1 cellular context compared by ENCODE assay signal in the genomic region with DNA sequence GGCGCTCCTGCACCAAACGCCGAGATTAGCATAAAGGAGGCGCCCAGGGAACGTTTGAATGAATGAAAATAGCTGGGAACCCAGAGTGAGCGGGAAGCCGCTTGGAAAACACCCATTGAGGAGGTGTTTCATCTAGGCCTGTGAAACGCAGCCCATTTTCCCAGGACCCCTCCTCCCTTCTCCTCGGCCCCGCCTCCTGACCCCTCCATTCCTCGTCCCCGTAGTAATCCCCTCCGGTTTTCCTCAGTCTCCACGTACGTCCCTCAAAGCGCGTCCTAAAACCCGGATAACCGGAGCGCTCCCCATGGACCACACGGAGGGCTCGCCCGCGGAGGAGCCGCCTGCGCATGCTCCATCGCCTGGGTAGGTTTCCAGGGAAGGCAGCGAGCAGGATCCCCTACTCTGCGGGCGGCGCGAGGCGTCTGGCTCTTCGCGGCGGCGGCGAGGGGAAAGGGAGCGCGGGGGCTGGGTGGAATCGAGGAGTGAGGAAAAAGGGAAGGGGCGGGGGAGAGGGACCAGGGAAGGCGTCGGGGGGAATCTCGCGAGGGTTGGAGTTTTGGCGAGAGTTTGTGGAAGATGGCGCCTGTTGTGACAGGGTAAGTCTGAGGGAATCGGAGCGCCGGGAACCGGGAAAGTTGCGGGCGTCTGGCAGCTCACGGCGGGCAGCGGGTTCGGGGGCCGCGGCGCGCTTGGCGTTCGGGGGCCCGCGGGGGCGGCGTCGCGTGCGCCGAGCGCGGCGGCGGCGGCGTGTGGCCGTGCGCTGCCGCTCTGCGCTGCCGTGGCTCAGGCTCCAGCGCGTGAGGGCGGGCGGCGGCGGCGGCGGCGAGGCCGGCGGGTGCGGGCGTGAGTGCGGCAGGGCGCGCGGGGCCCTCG.
TF ChIP-seq lines count a peak whose summit lies in the region.

A gene (plus strand): TSS at position 562 of the 873 bp plus-strand sequence. CDS start 15 bp downstream, at position 577.

TF ChIP-seq in HepG2, 621 proteins besides CTCF, POLR2A, EP300 and RAD21 (continued from another document and continues in another):
- TF ChIP-seq RFXAP (CRISPR knock-in tag; IDR thresholded peaks at IDR 0.05; ENCODE audit: borderline replicate concordance), result 0 out of 2 replicates have a peak, but pooled peaks have one; percentile 37
- TF ChIP-seq, protein P1, sequence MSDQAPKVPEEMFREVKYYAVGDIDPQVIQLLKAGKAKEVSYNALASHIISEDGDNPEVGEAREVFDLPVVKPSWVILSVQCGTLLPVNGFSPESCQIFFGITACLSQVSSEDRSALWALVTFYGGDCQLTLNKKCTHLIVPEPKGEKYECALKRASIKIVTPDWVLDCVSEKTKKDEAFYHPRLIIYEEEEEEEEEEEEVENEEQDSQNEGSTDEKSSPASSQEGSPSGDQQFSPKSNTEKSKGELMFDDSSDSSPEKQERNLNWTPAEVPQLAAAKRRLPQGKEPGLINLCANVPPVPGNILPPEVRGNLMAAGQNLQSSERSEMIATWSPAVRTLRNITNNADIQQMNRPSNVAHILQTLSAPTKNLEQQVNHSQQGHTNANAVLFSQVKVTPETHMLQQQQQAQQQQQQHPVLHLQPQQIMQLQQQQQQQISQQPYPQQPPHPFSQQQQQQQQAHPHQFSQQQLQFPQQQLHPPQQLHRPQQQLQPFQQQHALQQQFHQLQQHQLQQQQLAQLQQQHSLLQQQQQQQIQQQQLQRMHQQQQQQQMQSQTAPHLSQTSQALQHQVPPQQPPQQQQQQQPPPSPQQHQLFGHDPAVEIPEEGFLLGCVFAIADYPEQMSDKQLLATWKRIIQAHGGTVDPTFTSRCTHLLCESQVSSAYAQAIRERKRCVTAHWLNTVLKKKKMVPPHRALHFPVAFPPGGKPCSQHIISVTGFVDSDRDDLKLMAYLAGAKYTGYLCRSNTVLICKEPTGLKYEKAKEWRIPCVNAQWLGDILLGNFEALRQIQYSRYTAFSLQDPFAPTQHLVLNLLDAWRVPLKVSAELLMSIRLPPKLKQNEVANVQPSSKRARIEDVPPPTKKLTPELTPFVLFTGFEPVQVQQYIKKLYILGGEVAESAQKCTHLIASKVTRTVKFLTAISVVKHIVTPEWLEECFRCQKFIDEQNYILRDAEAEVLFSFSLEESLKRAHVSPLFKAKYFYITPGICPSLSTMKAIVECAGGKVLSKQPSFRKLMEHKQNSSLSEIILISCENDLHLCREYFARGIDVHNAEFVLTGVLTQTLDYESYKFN (CRISPR knock-in tag; conservative IDR thresholded peaks at IDR 0.05), result 0 out of 2 replicates have a peak, but pooled peaks have one; percentile 28
- peak; percentile 44; the same call in 1 of the 2 replicates for TF ChIP-seq HOXD1 (CRISPR knock-in tag; IDR thresholded peaks at IDR 0.05)
- TF ChIP-seq, protein P2, sequence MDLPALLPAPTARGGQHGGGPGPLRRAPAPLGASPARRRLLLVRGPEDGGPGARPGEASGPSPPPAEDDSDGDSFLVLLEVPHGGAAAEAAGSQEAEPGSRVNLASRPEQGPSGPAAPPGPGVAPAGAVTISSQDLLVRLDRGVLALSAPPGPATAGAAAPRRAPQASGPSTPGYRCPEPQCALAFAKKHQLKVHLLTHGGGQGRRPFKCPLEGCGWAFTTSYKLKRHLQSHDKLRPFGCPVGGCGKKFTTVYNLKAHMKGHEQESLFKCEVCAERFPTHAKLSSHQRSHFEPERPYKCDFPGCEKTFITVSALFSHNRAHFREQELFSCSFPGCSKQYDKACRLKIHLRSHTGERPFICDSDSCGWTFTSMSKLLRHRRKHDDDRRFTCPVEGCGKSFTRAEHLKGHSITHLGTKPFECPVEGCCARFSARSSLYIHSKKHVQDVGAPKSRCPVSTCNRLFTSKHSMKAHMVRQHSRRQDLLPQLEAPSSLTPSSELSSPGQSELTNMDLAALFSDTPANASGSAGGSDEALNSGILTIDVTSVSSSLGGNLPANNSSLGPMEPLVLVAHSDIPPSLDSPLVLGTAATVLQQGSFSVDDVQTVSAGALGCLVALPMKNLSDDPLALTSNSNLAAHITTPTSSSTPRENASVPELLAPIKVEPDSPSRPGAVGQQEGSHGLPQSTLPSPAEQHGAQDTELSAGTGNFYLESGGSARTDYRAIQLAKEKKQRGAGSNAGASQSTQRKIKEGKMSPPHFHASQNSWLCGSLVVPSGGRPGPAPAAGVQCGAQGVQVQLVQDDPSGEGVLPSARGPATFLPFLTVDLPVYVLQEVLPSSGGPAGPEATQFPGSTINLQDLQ (CRISPR knock-in tag; IDR thresholded peaks at IDR 0.05), result no peak; the same call in 1 of the 2 replicates
- TF ChIP-seq SMC3 (IDR thresholded peaks at IDR 0.05; ENCODE audit: low read length), result 0 out of 2 replicates have a peak, but pooled peaks have one; percentile 7
- no peak for TF ChIP-seq ZNF558 (CRISPR knock-in tag; IDR thresholded peaks at IDR 0.05; ENCODE audit: borderline replicate concordance)
- TF ChIP-seq MTF1 (CRISPR knock-in tag; IDR thresholded peaks at IDR 0.05), result no peak
- peak; percentile 68; the same call in 1 of the 2 replicates for TF ChIP-seq HOXA3 (CRISPR knock-in tag; IDR thresholded peaks at IDR 0.05)
- peak; percentile 83 for TF ChIP-seq SKI (IDR thresholded peaks at IDR 0.05; ENCODE audit: partially characterized antibody)
- TF ChIP-seq, protein P3, sequence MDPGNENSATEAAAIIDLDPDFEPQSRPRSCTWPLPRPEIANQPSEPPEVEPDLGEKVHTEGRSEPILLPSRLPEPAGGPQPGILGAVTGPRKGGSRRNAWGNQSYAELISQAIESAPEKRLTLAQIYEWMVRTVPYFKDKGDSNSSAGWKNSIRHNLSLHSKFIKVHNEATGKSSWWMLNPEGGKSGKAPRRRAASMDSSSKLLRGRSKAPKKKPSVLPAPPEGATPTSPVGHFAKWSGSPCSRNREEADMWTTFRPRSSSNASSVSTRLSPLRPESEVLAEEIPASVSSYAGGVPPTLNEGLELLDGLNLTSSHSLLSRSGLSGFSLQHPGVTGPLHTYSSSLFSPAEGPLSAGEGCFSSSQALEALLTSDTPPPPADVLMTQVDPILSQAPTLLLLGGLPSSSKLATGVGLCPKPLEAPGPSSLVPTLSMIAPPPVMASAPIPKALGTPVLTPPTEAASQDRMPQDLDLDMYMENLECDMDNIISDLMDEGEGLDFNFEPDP (CRISPR knock-in tag; conservative IDR thresholded peaks at IDR 0.05), result no peak
- no peak for TF ChIP-seq ZNF180 (CRISPR knock-in tag; IDR thresholded peaks at IDR 0.05; ENCODE audit: borderline replicate concordance, low read depth)
- peak; percentile 79; the same call in 1 of the 2 replicates for TF ChIP-seq KDM5A (IDR thresholded peaks at IDR 0.05; ENCODE audit: borderline replicate concordance, low read length)
- TF ChIP-seq ZSCAN22 (CRISPR knock-in tag; IDR thresholded peaks at IDR 0.05), result no peak
- TF ChIP-seq FOXA1 (IDR thresholded peaks at IDR 0.05), result no peak
- TF ChIP-seq FOXA1 (CRISPR knock-in tag; IDR thresholded peaks at IDR 0.05), result no peak
- TF ChIP-seq ZFP62 (CRISPR knock-in tag; IDR thresholded peaks at IDR 0.05), result no peak
- TF ChIP-seq ZNF780A (CRISPR knock-in tag; IDR thresholded peaks at IDR 0.05), result 0 out of 2 replicates have a peak, but pooled peaks have one; percentile 38
- 0 out of 2 replicates have a peak, but pooled peaks have one; percentile 29 for TF ChIP-seq SP1 (IDR thresholded peaks at IDR 0.05)
- TF ChIP-seq SP1 (CRISPR knock-in tag; IDR thresholded peaks at IDR 0.05), result peak; percentile 93
- TF ChIP-seq SALL1 (CRISPR knock-in tag; IDR thresholded peaks at IDR 0.05), result peak; percentile 69; the same call in 1 of the 2 replicates
- TF ChIP-seq ZNF326 (CRISPR knock-in tag; IDR thresholded peaks at IDR 0.05; ENCODE audit: borderline replicate concordance), result no peak
- no peak for TF ChIP-seq RAD51 (IDR thresholded peaks at IDR 0.05; ENCODE audit: borderline replicate concordance)
- peak; percentile 66 for TF ChIP-seq KMT2A (CRISPR knock-in tag; IDR thresholded peaks at IDR 0.05)
- peak; percentile 80 for TF ChIP-seq PHF21A (CRISPR knock-in tag; IDR thresholded peaks at IDR 0.05)
- TF ChIP-seq CBX1 (IDR thresholded peaks at IDR 0.05; ENCODE audit: low read depth), result no peak
- TF ChIP-seq ZNF782 (CRISPR knock-in tag; IDR thresholded peaks at IDR 0.05; ENCODE audit: borderline replicate concordance), result no peak; the same call in 1 of the 2 replicates
- 0 out of 2 replicates have a peak, but pooled peaks have one; percentile 48 for TF ChIP-seq RNF2 (conservative IDR thresholded peaks at IDR 0.05; ENCODE audit: low read depth)
- no peak for TF ChIP-seq GFI1 (CRISPR knock-in tag; IDR thresholded peaks at IDR 0.05; ENCODE audit: borderline replicate concordance)
- no peak for TF ChIP-seq XBP1 (CRISPR knock-in tag; IDR thresholded peaks at IDR 0.05)
- no peak for TF ChIP-seq NCOA5 (CRISPR knock-in tag; IDR thresholded peaks at IDR 0.05)
- 0 out of 2 replicates have a peak, but pooled peaks have one; percentile 41 for TF ChIP-seq ZNF430 (CRISPR knock-in tag; IDR thresholded peaks at IDR 0.05)
- TF ChIP-seq MAF1 (CRISPR knock-in tag; IDR thresholded peaks at IDR 0.05; ENCODE audit: borderline replicate concordance), result no peak
- TF ChIP-seq, protein P4, sequence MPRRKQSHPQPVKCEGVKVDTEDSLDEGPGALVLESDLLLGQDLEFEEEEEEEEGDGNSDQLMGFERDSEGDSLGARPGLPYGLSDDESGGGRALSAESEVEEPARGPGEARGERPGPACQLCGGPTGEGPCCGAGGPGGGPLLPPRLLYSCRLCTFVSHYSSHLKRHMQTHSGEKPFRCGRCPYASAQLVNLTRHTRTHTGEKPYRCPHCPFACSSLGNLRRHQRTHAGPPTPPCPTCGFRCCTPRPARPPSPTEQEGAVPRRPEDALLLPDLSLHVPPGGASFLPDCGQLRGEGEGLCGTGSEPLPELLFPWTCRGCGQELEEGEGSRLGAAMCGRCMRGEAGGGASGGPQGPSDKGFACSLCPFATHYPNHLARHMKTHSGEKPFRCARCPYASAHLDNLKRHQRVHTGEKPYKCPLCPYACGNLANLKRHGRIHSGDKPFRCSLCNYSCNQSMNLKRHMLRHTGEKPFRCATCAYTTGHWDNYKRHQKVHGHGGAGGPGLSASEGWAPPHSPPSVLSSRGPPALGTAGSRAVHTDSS (CRISPR knock-in tag; conservative IDR thresholded peaks at IDR 0.05), result no peak
- no peak for TF ChIP-seq ZSCAN20 (CRISPR knock-in tag; IDR thresholded peaks at IDR 0.05; ENCODE audit: borderline replicate concordance)
- TF ChIP-seq ZNF382 (CRISPR knock-in tag; IDR thresholded peaks at IDR 0.05; ENCODE audit: borderline replicate concordance), result no peak
- TF ChIP-seq KDM1A (CRISPR knock-in tag; IDR thresholded peaks at IDR 0.05), result no peak
- TF ChIP-seq ZNF724P (CRISPR knock-in tag; IDR thresholded peaks at IDR 0.05; ENCODE audit: borderline replicate concordance), result no peak
- 0 out of 2 replicates have a peak, but pooled peaks have one; percentile 76 for TF ChIP-seq ZSCAN30 (CRISPR knock-in tag; IDR thresholded peaks at IDR 0.05)
- TF ChIP-seq ZNF292 (CRISPR knock-in tag; IDR thresholded peaks at IDR 0.05; ENCODE audit: borderline replicate concordance, low read depth), result no peak
- TF ChIP-seq ZNF615 (CRISPR knock-in tag; IDR thresholded peaks at IDR 0.05; ENCODE audit: borderline replicate concordance), result no peak
- TF ChIP-seq, protein P5, sequence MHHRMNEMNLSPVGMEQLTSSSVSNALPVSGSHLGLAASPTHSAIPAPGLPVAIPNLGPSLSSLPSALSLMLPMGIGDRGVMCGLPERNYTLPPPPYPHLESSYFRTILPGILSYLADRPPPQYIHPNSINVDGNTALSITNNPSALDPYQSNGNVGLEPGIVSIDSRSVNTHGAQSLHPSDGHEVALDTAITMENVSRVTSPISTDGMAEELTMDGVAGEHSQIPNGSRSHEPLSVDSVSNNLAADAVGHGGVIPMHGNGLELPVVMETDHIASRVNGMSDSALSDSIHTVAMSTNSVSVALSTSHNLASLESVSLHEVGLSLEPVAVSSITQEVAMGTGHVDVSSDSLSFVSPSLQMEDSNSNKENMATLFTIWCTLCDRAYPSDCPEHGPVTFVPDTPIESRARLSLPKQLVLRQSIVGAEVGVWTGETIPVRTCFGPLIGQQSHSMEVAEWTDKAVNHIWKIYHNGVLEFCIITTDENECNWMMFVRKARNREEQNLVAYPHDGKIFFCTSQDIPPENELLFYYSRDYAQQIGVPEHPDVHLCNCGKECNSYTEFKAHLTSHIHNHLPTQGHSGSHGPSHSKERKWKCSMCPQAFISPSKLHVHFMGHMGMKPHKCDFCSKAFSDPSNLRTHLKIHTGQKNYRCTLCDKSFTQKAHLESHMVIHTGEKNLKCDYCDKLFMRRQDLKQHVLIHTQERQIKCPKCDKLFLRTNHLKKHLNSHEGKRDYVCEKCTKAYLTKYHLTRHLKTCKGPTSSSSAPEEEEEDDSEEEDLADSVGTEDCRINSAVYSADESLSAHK (CRISPR knock-in tag; IDR thresholded peaks at IDR 0.05; ENCODE audit: borderline replicate concordance), result no peak
- TF ChIP-seq NR2F2 (IDR thresholded peaks at IDR 0.05; ENCODE audit: borderline replicate concordance, low read depth), result 0 out of 2 replicates have a peak, but pooled peaks have one; percentile 49
- no peak for TF ChIP-seq NPAS2 (CRISPR knock-in tag; IDR thresholded peaks at IDR 0.05; ENCODE audit: borderline replicate concordance)
- no peak for TF ChIP-seq ZNF282 (IDR thresholded peaks at IDR 0.05; ENCODE audit: partially characterized antibody)
- peak; percentile 37 for TF ChIP-seq ZNF781 (CRISPR knock-in tag; IDR thresholded peaks at IDR 0.05; ENCODE audit: borderline replicate concordance, not compliant biosample characterization)
- TF ChIP-seq CHD2 (IDR thresholded peaks at IDR 0.05; ENCODE audit: low read depth, low read length), result peak; percentile 94
- TF ChIP-seq ZNF550 (CRISPR knock-in tag; IDR thresholded peaks at IDR 0.05; ENCODE audit: borderline replicate concordance), result no peak
- TF ChIP-seq, protein P6, sequence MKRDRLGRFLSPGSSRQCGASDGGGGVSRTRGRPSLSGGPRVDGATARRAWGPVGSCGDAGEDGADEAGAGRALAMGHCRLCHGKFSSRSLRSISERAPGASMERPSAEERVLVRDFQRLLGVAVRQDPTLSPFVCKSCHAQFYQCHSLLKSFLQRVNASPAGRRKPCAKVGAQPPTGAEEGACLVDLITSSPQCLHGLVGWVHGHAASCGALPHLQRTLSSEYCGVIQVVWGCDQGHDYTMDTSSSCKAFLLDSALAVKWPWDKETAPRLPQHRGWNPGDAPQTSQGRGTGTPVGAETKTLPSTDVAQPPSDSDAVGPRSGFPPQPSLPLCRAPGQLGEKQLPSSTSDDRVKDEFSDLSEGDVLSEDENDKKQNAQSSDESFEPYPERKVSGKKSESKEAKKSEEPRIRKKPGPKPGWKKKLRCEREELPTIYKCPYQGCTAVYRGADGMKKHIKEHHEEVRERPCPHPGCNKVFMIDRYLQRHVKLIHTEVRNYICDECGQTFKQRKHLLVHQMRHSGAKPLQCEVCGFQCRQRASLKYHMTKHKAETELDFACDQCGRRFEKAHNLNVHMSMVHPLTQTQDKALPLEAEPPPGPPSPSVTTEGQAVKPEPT (CRISPR knock-in tag; IDR thresholded peaks at IDR 0.05; ENCODE audit: low read depth), result no peak
- no peak; the same call in 1 of the 2 replicates for TF ChIP-seq SP2 (CRISPR knock-in tag; IDR thresholded peaks at IDR 0.05)
- TF ChIP-seq ELF3 (CRISPR knock-in tag; IDR thresholded peaks at IDR 0.05), result peak; percentile 59
- TF ChIP-seq ZNF263 (CRISPR knock-in tag; IDR thresholded peaks at IDR 0.05), result no peak
- no peak for TF ChIP-seq ZNF234 (CRISPR knock-in tag; conservative IDR thresholded peaks at IDR 0.05)
- peak; percentile 86 for TF ChIP-seq NR2C2 (CRISPR knock-in tag; IDR thresholded peaks at IDR 0.05; ENCODE audit: borderline replicate concordance)
- TF ChIP-seq RXRB (CRISPR knock-in tag; IDR thresholded peaks at IDR 0.05; ENCODE audit: borderline replicate concordance), result peak; percentile 75
